In genomic region chr19:45885556-45886426, GRCh38 we compare ENCODE assay signal across 8 cellular contexts. TPM values are rescaled to one million over a fixed set of nuclear protein-coding genes. Genes with fewer than 3 reads are reported as not detected.
A peak's percentile ranks its signal among the peaks of the same experiment; 100 is the strongest.
DNase-seq lines count a peak whose midpoint lies in the region; TF ChIP-seq lines count a peak whose summit lies in the region.

Gene IRF2BP1 (minus strand): TSS chr19:45886141. CDS start chr19:45885774, 367 bp downstream.

- no peak for TF ChIP-seq CTCF in SK-N-SH (IDR thresholded peaks at IDR 0.05)

- no peaks in the 10 kb centered on the region for H3K9me2 ChIP-seq in SK-N-SH

- TF ChIP-seq EP300 in SK-N-SH (IDR thresholded peaks at IDR 0.05; ENCODE audit: borderline replicate concordance in 1 of 2, low read depth in 1 of 2, low read length in 1 of 2), result no peak

- H3K27me3 ChIP-seq in SK-N-SH (ENCODE audit: insufficient read depth), result no peaks in the 10 kb centered on the region

- no peaks in the 10 kb centered on the region for H3K9me3 Mint-ChIP-seq in activated naive CD4-positive, alpha-beta T cell treated with anti-CD3 and anti-CD28 coated beads, Interleukin-2, amount 10 ng/mL, durations not matched to agents 7 days and 5 days

- H3K9ac ChIP-seq in ES-I3 (ENCODE audit: low read depth, low read length) (peak within 1 kb of the TSS; percentile 99), SK-N-SH (peak within 1 kb of the TSS; percentile 77)

- peaks cover 33% of the 10 kb centered on the region for H4K20me1 ChIP-seq in SK-N-SH (ENCODE audit: insufficient read depth)

- H3K27me3 Mint-ChIP-seq in activated naive CD4-positive, alpha-beta T cell treated with anti-CD3 and anti-CD28 coated beads, Interleukin-2, amount 10 ng/mL, durations not matched to agents 7 days and 5 days, result peaks cover 12% of the 10 kb centered on the region

- peaks cover 29% of the 10 kb centered on the region for H3K79me2 ChIP-seq in SK-N-SH (ENCODE audit: insufficient read depth)

- peak within 1 kb of the TSS; percentile 75 for H2AFZ ChIP-seq in SK-N-SH (ENCODE audit: low read depth)

- peaks cover 14% of the 10 kb centered on the region for H3K4me1 ChIP-seq in ES-I3 (ENCODE audit: insufficient read depth, low read length)
- peaks cover 3 to 39% of the 10 kb centered on the region in 2 experiments; a peak in 2 of 4 replicates for H3K4me1 ChIP-seq in SK-N-SH (ENCODE audit: control insufficient read depth in 1 of 2, insufficient read depth in 2 of 2, low read depth in 1 of 2, low read length in 1 of 2)

- peak within 1 kb of the TSS; percentile 78 to 92 for H3K27ac ChIP-seq in SK-N-SH (ENCODE audit: low read depth in 2 of 2, low read length in 1 of 2)

- peak within 1 kb of the TSS; percentile 84 for H3K4me2 ChIP-seq in SK-N-SH

- H3K4me3 ChIP-seq in SK-N-SH (ENCODE audit: low read depth in 2 of 2, low read length in 1 of 2), result peak within 1 kb of the TSS; percentile 72 to 81

- peak within 1 kb of the TSS; percentile 96 for H3K27ac Mint-ChIP-seq in activated naive CD4-positive, alpha-beta T cell treated with anti-CD3 and anti-CD28 coated beads, Interleukin-2, amount 10 ng/mL, durations not matched to agents 7 days and 5 days

- H3K36me3 ChIP-seq in ES-I3 (ENCODE audit: insufficient read depth, low read length) (no peaks in the 10 kb centered on the region), SK-N-SH (replicated peaks in 1 of 2; ENCODE audit: control insufficient read depth in 1 of 2, insufficient read depth in 2 of 2, low read length in 1 of 2) (peaks cover 3 to 30% of the 10 kb centered on the region in 2 experiments)

- DNase-seq in HEK293T (ENCODE audit: extremely low spot score) (peak; percentile 83), NCI-H1048 (lab: John Stamatoyannopoulos, UW) (peak; percentile 81), SK-N-SH (peak; percentile 91), germinal center (ENCODE audit: low spot score) (peak; percentile 91), nucleus accumbens (lab: John Stamatoyannopoulos, UW) (peak; percentile 28 to 96 (median 88)), superior temporal gyrus (ENCODE audit: extremely low spot score) (peak; percentile 97)
- peak; percentile 94 for DNase-seq in activated naive CD4-positive, alpha-beta T cell treated with anti-CD3 and anti-CD28 coated beads, Interleukin-2, amount 10 ng/mL, durations not matched to agents 7 days and 5 days

- CTCF ChIA-PET in HEK293T (lab: Yijun Ruan, JAX) (interaction anchor here (1.1 kb wide), 1 partner anchor 22 kb away, joined by 3 read pairs; the partner anchor contains the start of gene FOXA3), SK-N-SH (lab: Yijun Ruan, JAX) (interaction anchor here (0.8 to 9.9 kb wide), 5 partner anchors 17 to 113 kb away, joined by 3 to 130 read pairs (median 13); partner anchors contain the start of genes FOXA3, MYPOP, RSPH6A and SYMPK)
- CTCF ChIA-PET in activated naive CD4-positive, alpha-beta T cell treated with anti-CD3 and anti-CD28 coated beads, Interleukin-2, amount 10 ng/mL, durations not matched to agents 7 days and 5 days (lab: Charles Lee), result interaction anchor here (1.1 to 5.3 kb wide), 7 partner anchors 15 to 124 kb away, joined by 3 to 58 read pairs (median 5); partner anchors contain the start of genes FOXA3, MYPOP, SIX5 and SYMPK

- WGBS in SK-N-SH (ENCODE audit: low lambda C conversion rate), result 1% methylated on average over 19 of the region's 107 CpGs

- POLR2A ChIA-PET in HEK293T (lab: Yijun Ruan, JAX) (interaction anchor here (0.6 to 3.0 kb wide), 8 partner anchors 16 to 116 kb away, joined by 3 to 34 read pairs (median 4); partner anchors contain the start of genes CCDC61, FOXA3, MYPOP and SIX5), SK-N-SH (lab: Yijun Ruan, JAX) (interaction anchor here (0.6 to 1.6 kb wide), 4 partner anchors 17 to 123 kb away, joined by 3 to 19 read pairs (median 5); partner anchors contain the start of genes MYPOP and SYMPK)

- H3K36me3 Mint-ChIP-seq in activated naive CD4-positive, alpha-beta T cell treated with anti-CD3 and anti-CD28 coated beads, Interleukin-2, amount 10 ng/mL, durations not matched to agents 7 days and 5 days, result peaks cover 10% of the 10 kb centered on the region

- peaks cover 19% of the 10 kb centered on the region for H3F3A ChIP-seq in SK-N-SH (replicated peaks; ENCODE audit: insufficient read depth)

- no peaks in the 10 kb centered on the region for H3K9me3 ChIP-seq in ES-I3 (ENCODE audit: control insufficient read depth, insufficient read depth, low read length)
- no peaks in the 10 kb centered on the region for H3K9me3 ChIP-seq in SK-N-SH

- peak within 1 kb of the TSS; percentile 90 for H3K4me3 Mint-ChIP-seq in activated naive CD4-positive, alpha-beta T cell treated with anti-CD3 and anti-CD28 coated beads, Interleukin-2, amount 10 ng/mL, durations not matched to agents 7 days and 5 days

- peaks cover 40% of the 10 kb centered on the region for H3K4me1 Mint-ChIP-seq in activated naive CD4-positive, alpha-beta T cell treated with anti-CD3 and anti-CD28 coated beads, Interleukin-2, amount 10 ng/mL, durations not matched to agents 7 days and 5 days

- TF ChIP-seq RAD21 in SK-N-SH (IDR thresholded peaks at IDR 0.05; ENCODE audit: low read length), result no peak

TF ChIP-seq in HEK293T, 16 proteins besides CTCF, POLR2A, EP300 and RAD21:
- TF ChIP-seq CTBP1 (IDR thresholded peaks at IDR 0.05; ENCODE audit: borderline replicate concordance) (no peak), HDGF (IDR thresholded peaks at IDR 0.05; ENCODE audit: borderline replicate concordance) (no peak), PKNOX1 (IDR thresholded peaks at IDR 0.05) (no peak), FOXM1 (IDR thresholded peaks at IDR 0.05; ENCODE audit: borderline replicate concordance) (0 out of 2 replicates have a peak, but pooled peaks have one; percentile 58), FOXA1 (IDR thresholded peaks at IDR 0.05) (no peak), ELF4 (IDR thresholded peaks at IDR 0.05) (0 out of 2 replicates have a peak, but pooled peaks have one; percentile 9), ARNT (IDR thresholded peaks at IDR 0.05) (no peak), L3MBTL2 (conservative IDR thresholded peaks at IDR 0.05) (peak; percentile 40; the same call in 1 of the 2 replicates)
TF ChIP-seq in HEK293T: peak in this region for 3.

TF ChIP-seq in SK-N-SH, 30 proteins besides CTCF, POLR2A, EP300 and RAD21:
- TF ChIP-seq MXI1 (IDR thresholded peaks at IDR 0.05; ENCODE audit: low read depth, low read length) (no peak), RFX5 (IDR thresholded peaks at IDR 0.05; ENCODE audit: low read length) (no peak), MAX (IDR thresholded peaks at IDR 0.05; ENCODE audit: low read depth) (peak; percentile 74), GABPA (IDR thresholded peaks at IDR 0.05; ENCODE audit: low read depth) (peak; percentile 74), RXRA (IDR thresholded peaks at IDR 0.05; ENCODE audit: borderline replicate concordance, low read depth) (no peak), MEF2A (IDR thresholded peaks at IDR 0.05; ENCODE audit: borderline replicate concordance, low read depth) (no peak), REST (IDR thresholded peaks at IDR 0.05; ENCODE audit: low read depth, low read length) (0 out of 2 replicates have a peak, but pooled peaks have one; percentile 4), RCOR1 (IDR thresholded peaks at IDR 0.05; ENCODE audit: low read length) (no peak), TEAD4 (IDR thresholded peaks at IDR 0.05; ENCODE audit: borderline replicate concordance, insufficient read depth) (no peak), POLR2AphosphoS5 (IDR thresholded peaks at IDR 0.05; ENCODE audit: low read depth, low read length) (peak; percentile 32), IRF3 (IDR thresholded peaks at IDR 0.05; ENCODE audit: low read depth, low read length) (no peak), NFIC (IDR thresholded peaks at IDR 0.05; ENCODE audit: borderline replicate concordance) (no peak), TAF1 (IDR thresholded peaks at IDR 0.05; ENCODE audit: borderline replicate concordance, low read depth, low read length) (peak; percentile 48)

RNA-seq across cellular contexts. Expression of gene IRF2BP1, which starts in this region (rescaled TPM):
- 11.8 and 16.8 TPM in 2 replicates for polyA plus RNA-seq in SK-N-SH (2012; rRNA removed)
- 7.0 and 11.8 TPM in 2 replicates for polyA plus RNA-seq in SK-N-SH (2012; cell fraction: cytosol; rRNA removed)
- 12.2 and 14.1 TPM in 2 replicates for polyA plus RNA-seq in SK-N-SH (2012; cell fraction: nucleus; rRNA removed)

Comparison
In these comparisons a context has a peak if more than half of its experiments do, and no peak if none do; other contexts are left out.
1. Peak in every context shown above with its lines: DNase-seq, H3K4me3 ChIP-seq and H3K27ac ChIP-seq.